Comparison of ENCODE assay signal across 10 cellular contexts in the genomic region with DNA sequence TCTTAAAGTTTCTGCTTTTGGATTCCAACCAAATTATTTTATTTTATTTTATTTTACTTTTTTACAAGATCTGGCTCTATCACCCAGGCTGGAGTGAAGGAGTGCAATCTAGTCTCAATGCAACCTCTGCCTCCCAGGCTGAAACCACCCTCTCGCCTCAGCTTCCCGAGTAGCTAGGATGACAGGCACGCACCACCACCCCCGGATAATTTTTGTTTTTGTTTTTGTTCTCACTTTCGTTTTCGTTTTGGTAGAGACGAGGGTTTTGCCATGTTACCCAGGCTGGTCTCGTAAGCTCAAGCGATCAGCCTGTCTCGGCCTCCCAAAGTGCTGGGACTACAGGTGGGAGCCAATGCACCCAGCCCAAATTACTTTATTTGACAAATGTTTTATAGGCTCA.
DNase-seq lines count a peak whose midpoint lies in the region; ATAC-seq and TF ChIP-seq lines count a peak whose summit lies in the region.
"Had no signal": no experiment of that assay in that cellular context is flagged by ENCODE, and none has a peak within 500 bp of the region (broad histone marks: within the 10 kb centered on the region; RNA-seq: fewer than 3 reads in every experiment).

No MANE protein-coding gene starts in this region.

- H3K4me3 ChIP-seq in PC-3 (ENCODE audit: low read length) (no peak overlapping the region), breast epithelium (no peak overlapping the region)

- BruUV-seq in PC-3 (replicated peaks; lab: Mats Ljungman, UMichigan), result no TSS peak
- BruUV-seq in MCF 10A (replicated peaks; lab: Mats Ljungman, UMichigan), result no TSS peak

- no peaks in the 10 kb centered on the region for H3K27me3 Mint-ChIP-seq in activated T-cell treated with anti-CD3 and anti-CD28 coated beads, Interleukin-2, amount 50 U/mL, for 4 hours (ENCODE audit: low read depth)
- H3K27me3 Mint-ChIP-seq in MCF 10A (ENCODE audit: insufficient read depth, unreplicated experiment), result peaks cover 7% of the 10 kb centered on the region
- H3K27me3 Mint-ChIP-seq: stimulated activated naive CD8-positive, alpha-beta T cell treated with anti-CD3 and anti-CD28 coated beads, Interleukin-15, Interleukin-2, amounts not matched to agents 100 ng/mL and 50 ng/mL, for 24 hours had no signal

- H3K27ac ChIP-seq in PC-3 (ENCODE audit: low read length), result no peak overlapping the region
- no peak overlapping the region for H3K27ac ChIP-seq in breast epithelium

- H3K4me3 Mint-ChIP-seq in activated T-cell treated with anti-CD3 and anti-CD28 coated beads, Interleukin-2, amount 50 U/mL, for 4 hours, result no peak overlapping the region
- no peak overlapping the region for H3K4me3 Mint-ChIP-seq in MCF 10A (ENCODE audit: unreplicated experiment)
- H3K4me3 Mint-ChIP-seq: stimulated activated naive CD8-positive, alpha-beta T cell treated with anti-CD3 and anti-CD28 coated beads, Interleukin-15, Interleukin-2, amounts not matched to agents 100 ng/mL and 50 ng/mL, for 24 hours had no signal

- H3K4me1 Mint-ChIP-seq in activated T-cell treated with anti-CD3 and anti-CD28 coated beads, Interleukin-2, amount 50 U/mL, for 4 hours (ENCODE audit: low read depth), result peaks cover 6% of the 10 kb centered on the region
- no peaks in the 10 kb centered on the region for H3K4me1 Mint-ChIP-seq in MCF 10A (ENCODE audit: insufficient read depth, unreplicated experiment)

- H4K20me1 ChIP-seq in PC-3 (ENCODE audit: low read length), result no peaks in the 10 kb centered on the region

- peaks cover 4% of the 10 kb centered on the region for H3K9me3 Mint-ChIP-seq in activated T-cell treated with anti-CD3 and anti-CD28 coated beads, Interleukin-2, amount 50 U/mL, for 4 hours
- H3K9me3 Mint-ChIP-seq in MCF 10A (ENCODE audit: unreplicated experiment), result no peaks in the 10 kb centered on the region
- H3K9me3 Mint-ChIP-seq: stimulated activated naive CD8-positive, alpha-beta T cell treated with anti-CD3 and anti-CD28 coated beads, Interleukin-15, Interleukin-2, amounts not matched to agents 100 ng/mL and 50 ng/mL, for 24 hours had no signal

- no peak overlapping the region for H3K27ac Mint-ChIP-seq in MCF 10A (ENCODE audit: low read depth, unreplicated experiment)
- H3K27ac Mint-ChIP-seq: stimulated activated naive CD8-positive, alpha-beta T cell treated with anti-CD3 and anti-CD28 coated beads, Interleukin-15, Interleukin-2, amounts not matched to agents 100 ng/mL and 50 ng/mL, for 24 hours had no signal

- H3K4me2 ChIP-seq in PC-3 (ENCODE audit: low read length), result 0 out of 2 replicates have a peak overlapping the region, but pooled peaks have one; percentile 26

- intact Hi-C loops in PC-3 (cut with micrococcal nuclease) (no loop called here), breast epithelium (cut with DNase I; ENCODE audit: low total_unique reads) (no loop called here), MCF 10A (cut with micrococcal nuclease) (no loop called here)

- POLR2A ChIA-PET in PC-3 (lab: Charles Lee; ENCODE audit: unreplicated experiment), result no interaction called here
- POLR2A ChIA-PET in MCF 10A (lab: Yijun Ruan, JAX), result no interaction called here

- CTCF ChIA-PET in PC-3 (lab: Charles Lee) (no interaction called here), MCF 10A (lab: Yijun Ruan, JAX) (no interaction called here)

- H2AFZ ChIP-seq in PC-3 (ENCODE audit: low read length), result no peak overlapping the region

- ATAC-seq in activated T-cell treated with anti-CD3 and anti-CD28 coated beads, Interleukin-2, amount 50 U/mL, for 4 hours, result peak; percentile 48 to 85
- ATAC-seq in HG02798 (IDR thresholded peaks at IDR 0.05; ENCODE audit: poor library complexity, unreplicated experiment), result peak; percentile 88
- ATAC-seq in PC-3, result no peak
- ATAC-seq in HG03025 (IDR thresholded peaks at IDR 0.05; ENCODE audit: low FRiP score, unreplicated experiment), result no peak

- no peaks in the 10 kb centered on the region for H3K27me3 ChIP-seq in PC-3 (ENCODE audit: low read length)
- H3K27me3 ChIP-seq in breast epithelium, result no peaks in the 10 kb centered on the region

- no peak overlapping the region for H3K9ac ChIP-seq in PC-3 (ENCODE audit: low read length)

- no peak for TF ChIP-seq POLR2A in breast epithelium (IDR thresholded peaks at IDR 0.05)

- H3K9me3 ChIP-seq in PC-3 (ENCODE audit: low read length), result no peaks in the 10 kb centered on the region
- no peaks in the 10 kb centered on the region for H3K9me3 ChIP-seq in breast epithelium

- TF ChIP-seq CTCF in PC-3 (conservative IDR thresholded peaks at IDR 0.05; ENCODE audit: low read depth, low read length) (no peak), breast epithelium (IDR thresholded peaks at IDR 0.05) (no peak), MCF 10A (IDR thresholded peaks at IDR 0.05; ENCODE audit: unreplicated experiment) (no peak)

- no peaks in the 10 kb centered on the region for H3K36me3 Mint-ChIP-seq in activated T-cell treated with anti-CD3 and anti-CD28 coated beads, Interleukin-2, amount 50 U/mL, for 4 hours (ENCODE audit: insufficient read depth)
- H3K36me3 Mint-ChIP-seq in MCF 10A (ENCODE audit: insufficient read depth, unreplicated experiment), result no peaks in the 10 kb centered on the region

- no peaks in the 10 kb centered on the region for H3K79me2 ChIP-seq in PC-3 (ENCODE audit: low read length)

- no peaks in the 10 kb centered on the region for H3F3A ChIP-seq in PC-3 (ENCODE audit: low read length, unreplicated experiment)

- H3K9me2 ChIP-seq in PC-3 (replicated peaks; ENCODE audit: low read length), result no peaks in the 10 kb centered on the region; the same call in 1 of the 2 replicates

- no peaks in the 10 kb centered on the region for H3K4me1 ChIP-seq in PC-3 (ENCODE audit: insufficient read depth, low read length)
- no peaks in the 10 kb centered on the region for H3K4me1 ChIP-seq in breast epithelium

- peak; percentile 18 for DNase-seq in activated T-cell treated with anti-CD3 and anti-CD28 coated beads, Interleukin-2, amount 50 U/mL, for 4 hours
- DNase-seq in activated T-cell treated with anti-CD3 and anti-CD28 coated beads, Interleukin-2, amount 50 U/mL, for 1 hour, result no peak
- DNase-seq in PC-3 (no peak), breast epithelium (ENCODE audit: low spot score in 2 of 2) (no peak), MCF 10A (ENCODE audit: unreplicated experiment) (no peak)
- peak; percentile 23 to 29 for DNase-seq in stimulated activated CD4-positive, alpha-beta T cell treated with anti-CD3 and anti-CD28 coated beads, Interleukin-2, amount 100 ng/mL, for 24 hours
- DNase-seq: NCI-H2227 treated with DMSO at 0.1 percent for 48 hours had no signal

- H3K36me3 ChIP-seq in PC-3 (ENCODE audit: low read depth, low read length), result no peaks in the 10 kb centered on the region
- H3K36me3 ChIP-seq in breast epithelium, result no peaks in the 10 kb centered on the region

Comparison
In these comparisons a context has a peak if more than half of its experiments do, and no peak if none do; other contexts are left out.
1. DNase-seq: peak in activated T-cell treated with anti-CD3 and anti-CD28 coated beads, Interleukin-2, amount 50 U/mL, for 4 hours (single experiment) and stimulated activated CD4-positive, alpha-beta T cell treated with anti-CD3 and anti-CD28 coated beads, Interleukin-2, amount 100 ng/mL, for 24 hours (2 of 2); none in activated T-cell treated with anti-CD3 and anti-CD28 coated beads, Interleukin-2, amount 50 U/mL, for 1 hour (single experiment), PC-3 (single experiment), breast epithelium (0 of 2) and MCF 10A (single experiment).
2. ATAC-seq: peak in activated T-cell treated with anti-CD3 and anti-CD28 coated beads, Interleukin-2, amount 50 U/mL, for 4 hours (2 of 2) and HG02798 (single experiment); none in PC-3 (single experiment) and HG03025 (single experiment).